9 cellular contexts compared by ENCODE assay signal in the genomic region with DNA sequence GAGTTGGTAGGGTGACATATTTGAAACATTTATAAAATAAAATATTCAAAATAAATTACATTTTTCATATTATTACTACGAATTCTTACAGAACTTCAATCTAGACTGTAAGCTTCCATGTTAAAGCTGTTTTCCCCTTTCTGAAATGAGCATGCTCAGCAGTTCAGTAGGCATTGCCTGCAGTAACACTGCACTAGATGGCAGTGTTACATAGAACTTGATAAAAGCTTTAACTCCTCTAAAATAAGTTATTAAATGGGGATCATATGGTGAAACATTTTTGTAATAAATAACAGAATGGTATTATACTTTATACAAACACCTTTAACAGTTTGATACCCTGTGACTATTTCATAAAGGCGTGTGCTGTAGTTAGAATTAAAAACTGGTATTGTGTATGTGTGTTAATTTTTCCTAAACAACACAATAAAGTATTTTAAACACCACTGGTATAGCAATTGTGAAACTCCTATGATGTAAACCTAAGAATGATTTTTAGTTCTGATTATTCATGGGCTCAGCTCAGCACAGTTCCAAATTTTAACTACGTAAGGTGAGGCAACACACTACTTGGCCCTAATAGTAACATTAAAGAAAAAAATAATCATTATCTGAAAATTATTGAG. TPM values are rescaled to one million over a fixed set of nuclear protein-coding genes. Genes with fewer than 3 reads are reported as not detected.
DNase-seq lines count a peak whose midpoint lies in the region; ATAC-seq and TF ChIP-seq lines count a peak whose summit lies in the region.
"Had no signal": no experiment of that assay in that cellular context is flagged by ENCODE, and none has a peak within 500 bp of the region (broad histone marks: within the 10 kb centered on the region; RNA-seq: fewer than 3 reads in every experiment).

No MANE protein-coding gene starts in this region.

- H3K27me3 Mint-ChIP-seq in nephron (ENCODE audit: low read depth): no peaks in the 10 kb centered on the region

- peak; percentile 40 for DNase-seq in DMS53 (lab: John Stamatoyannopoulos, UW)
- no peak for DNase-seq in DMS53 treated with DMSO at 0.1 percent for 48 hours (lab: John Stamatoyannopoulos, UW; ENCODE audit: unreplicated experiment)
- DNase-seq in SK-N-SH: peak; percentile 17
- DNase-seq in epithelial cell of proximal tubule (ENCODE audit: low read depth): no peak
- DNase-seq in NCI-H1436 treated with DMSO at 0.1 percent for 48 hours (lab: John Stamatoyannopoulos, UW): no peak

- H3K4me3 Mint-ChIP-seq in nephron: no peak overlapping the region

- CTCF ChIA-PET in SK-N-SH (lab: Yijun Ruan, JAX): interaction anchor here (0.5 to 10.4 kb wide), 56 partner anchors 9 to 564 kb away, joined by 3 to 249 read pairs (median 5); a partner anchor contains a TSS

- no peak overlapping the region for H3K27ac ChIP-seq in SK-N-SH (ENCODE audit: low read depth in 2 of 2, low read length in 1 of 2)
- H3K27ac ChIP-seq: BLaER1 had no signal

- H4K20me1 ChIP-seq in SK-N-SH (ENCODE audit: insufficient read depth): no peaks in the 10 kb centered on the region

- H3K4me2 ChIP-seq in SK-N-SH: no peak overlapping the region

- peak; percentile 85 for TF ChIP-seq RAD21 in SK-N-SH (IDR thresholded peaks at IDR 0.05; ENCODE audit: low read length)

- H3K4me1 ChIP-seq in SK-N-SH (ENCODE audit: control insufficient read depth in 1 of 2, insufficient read depth in 2 of 2, low read depth in 1 of 2, low read length in 1 of 2): no peaks in the 10 kb centered on the region

- no peak overlapping the region for H3K9ac ChIP-seq in SK-N-SH
- H3K9ac ChIP-seq: BLaER1 had no signal

- no peaks in the 10 kb centered on the region for H3K9me3 Mint-ChIP-seq in nephron

- no peak for TF ChIP-seq EP300 in SK-N-SH (IDR thresholded peaks at IDR 0.05; ENCODE audit: borderline replicate concordance in 1 of 2, low read depth in 1 of 2, low read length in 1 of 2)

- H3K79me2 ChIP-seq in SK-N-SH (ENCODE audit: insufficient read depth): no peaks in the 10 kb centered on the region

- TF ChIP-seq CTCF in SK-N-SH (IDR thresholded peaks at IDR 0.05): peak; percentile 90
- peak; percentile 81 for TF ChIP-seq CTCF in epithelial cell of proximal tubule (conservative IDR thresholded peaks at IDR 0.05; ENCODE audit: low read depth, low read length)
- TF ChIP-seq CTCF in nephron (IDR thresholded peaks at IDR 0.05; ENCODE audit: unreplicated experiment in 3 of 3): peak; percentile 70 to 84 (median 82)

- ATAC-seq in GM19455 (IDR thresholded peaks at IDR 0.05; ENCODE audit: unreplicated experiment) (peak; percentile 82), HG03558 (IDR thresholded peaks at IDR 0.05; ENCODE audit: extremely low read depth, unreplicated experiment) (peak; percentile 60)

- POLR2A ChIA-PET in SK-N-SH (lab: Yijun Ruan, JAX): no interaction called here

- H3K27ac Mint-ChIP-seq in nephron: no peak overlapping the region

- WGBS in SK-N-SH (ENCODE audit: low lambda C conversion rate): 65% methylated on average over 3 of the region's 3 CpGs

- no peak overlapping the region for H2AFZ ChIP-seq in SK-N-SH (ENCODE audit: low read depth)

- no peaks in the 10 kb centered on the region for H3K9me3 ChIP-seq in SK-N-SH

- no peak overlapping the region; a peak in 1 of 4 replicates for H3K4me3 ChIP-seq in SK-N-SH (ENCODE audit: low read depth in 2 of 2, low read length in 1 of 2)
- no peak overlapping the region for H3K4me3 ChIP-seq in epithelial cell of proximal tubule (ENCODE audit: low read depth, low read length)
- H3K4me3 ChIP-seq: BLaER1 had no signal

- no peaks in the 10 kb centered on the region for H3K27me3 ChIP-seq in SK-N-SH (ENCODE audit: insufficient read depth)
- H3K27me3 ChIP-seq: BLaER1 had no signal

- H3K36me3 Mint-ChIP-seq in nephron (ENCODE audit: low read depth): peaks cover 14% of the 10 kb centered on the region

- peaks cover 3% of the 10 kb centered on the region for H3F3A ChIP-seq in SK-N-SH (replicated peaks; ENCODE audit: insufficient read depth)

- H3K9me2 ChIP-seq in SK-N-SH: no peaks in the 10 kb centered on the region

- H3K36me3 ChIP-seq in SK-N-SH (replicated peaks in 1 of 2; ENCODE audit: control insufficient read depth in 1 of 2, insufficient read depth in 2 of 2, low read length in 1 of 2): peaks cover 0 to 9% of the 10 kb centered on the region in 2 experiments

- no peaks in the 10 kb centered on the region for H3K4me1 Mint-ChIP-seq in nephron

TF ChIP-seq in SK-N-SH, 30 proteins besides CTCF, POLR2A, EP300 and RAD21:
- TF ChIP-seq NRF1 (IDR thresholded peaks at IDR 0.05; ENCODE audit: low read depth, low read length): peak; percentile 56
- TF ChIP-seq, protein P1, sequence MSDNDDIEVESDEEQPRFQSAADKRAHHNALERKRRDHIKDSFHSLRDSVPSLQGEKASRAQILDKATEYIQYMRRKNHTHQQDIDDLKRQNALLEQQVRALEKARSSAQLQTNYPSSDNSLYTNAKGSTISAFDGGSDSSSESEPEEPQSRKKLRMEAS (IDR thresholded peaks at IDR 0.05; ENCODE audit: low read depth): no peak
- TF ChIP-seq SMC3 (IDR thresholded peaks at IDR 0.05; ENCODE audit: low read depth, low read length): peak; percentile 57
- TF ChIP-seq, protein P2, sequence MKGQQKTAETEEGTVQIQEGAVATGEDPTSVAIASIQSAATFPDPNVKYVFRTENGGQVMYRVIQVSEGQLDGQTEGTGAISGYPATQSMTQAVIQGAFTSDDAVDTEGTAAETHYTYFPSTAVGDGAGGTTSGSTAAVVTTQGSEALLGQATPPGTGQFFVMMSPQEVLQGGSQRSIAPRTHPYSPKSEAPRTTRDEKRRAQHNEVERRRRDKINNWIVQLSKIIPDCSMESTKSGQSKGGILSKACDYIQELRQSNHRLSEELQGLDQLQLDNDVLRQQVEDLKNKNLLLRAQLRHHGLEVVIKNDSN (IDR thresholded peaks at IDR 0.05; ENCODE audit: borderline replicate concordance, low read depth): no peak

RNA-seq across cellular contexts. Expression of a gene that starts 11.6 kb away (rescaled TPM):
- polyA plus RNA-seq in SK-N-SH (2012; rRNA removed): not detected in 2 replicates
- not detected in 2 replicates for polyA plus RNA-seq in SK-N-SH (2012; cell fraction: cytosol; rRNA removed)
- not detected in 2 replicates for polyA plus RNA-seq in SK-N-SH (2012; cell fraction: nucleus; rRNA removed)
- total RNA-seq in epithelial cell of proximal tubule: not detected in 2 replicates

RNA-seq across cellular contexts. Expression of a gene that starts 37.5 kb away (rescaled TPM):
- polyA plus RNA-seq in SK-N-SH (2012; rRNA removed): 0.07 and 0.10 TPM in 2 replicates
- 0.03 and 0.24 TPM in 2 replicates for polyA plus RNA-seq in SK-N-SH (2012; cell fraction: cytosol; rRNA removed)
- 0.10 TPM in 1 of 2 replicates, not detected in the other for polyA plus RNA-seq in SK-N-SH (2012; cell fraction: nucleus; rRNA removed)
- total RNA-seq in epithelial cell of proximal tubule: 0.17 TPM in 1 of 2 replicates, not detected in the other

Comparison
In these comparisons a context has a peak if more than half of its experiments do, and no peak if none do; other contexts are left out.
1. DNase-seq: peak in DMS53 (single experiment) and SK-N-SH (single experiment); none in DMS53 treated with DMSO at 0.1 percent for 48 hours (single experiment), epithelial cell of proximal tubule (single experiment) and NCI-H1436 treated with DMSO at 0.1 percent for 48 hours (single experiment).
2. Peak in every context shown above with its lines, with median percentiles within 50 percentile points of each other: CTCF ChIP-seq.